Comparison of ENCODE assay signal across 8 cellular contexts in genomic region chr10:125719173-125720001, GRCh38. TPM values are rescaled to one million over a fixed set of nuclear protein-coding genes. Genes with fewer than 3 reads are reported as not detected.
DNase-seq lines count a peak whose midpoint lies in the region; ATAC-seq and TF ChIP-seq lines count a peak whose summit lies in the region.

Gene EDRF1, plus strand, starts transcription at chr10:125719709. Its CDS starts 99 bp downstream, at chr10:125719808.

- DNase-seq in DMS53 treated with DMSO at 0.1 percent for 48 hours (lab: John Stamatoyannopoulos, UW; ENCODE audit: unreplicated experiment) = peak; percentile 99
- peak; percentile 98 to 100 (median 99) for DNase-seq in Peyer's patch
- DNase-seq in activated T-cell treated with anti-CD3 and anti-CD28 coated beads, Interleukin-2, amount 50 U/mL, for 48 hours = peak; percentile 99
- DNase-seq in esophagus muscularis mucosa (ENCODE audit: extremely low spot score) = peak; percentile 99
- peak; percentile 99 for DNase-seq in stimulated activated CD8-positive, alpha-beta memory T cell treated with anti-CD3 and anti-CD28 coated beads, Interleukin-7, amount 100 ng/mL, for 4 hours (ENCODE audit: low read depth in 2 of 2)

- intact Hi-C loops in esophagus muscularis mucosa (cut with DNase I) = no loop called here

- H2AFZ ChIP-seq in KMS-11 (ENCODE audit: low read depth) = peak within 1 kb of the TSS; percentile 89

- H3K4me3 ChIP-seq in KMS-11 (IDR thresholded peaks at IDR 0.05; ENCODE audit: insufficient read depth, low read depth, low read length) = no peak within 1 kb of the TSS
- peak within 1 kb of the TSS; percentile 72 to 87 (median 82) for H3K4me3 ChIP-seq in Peyer's patch
- H3K4me3 ChIP-seq in esophagus muscularis mucosa = peak within 1 kb of the TSS; percentile 78 to 91 (median 84)
- H3K4me3 ChIP-seq in muscle layer of duodenum (ENCODE audit: low read depth in 1 of 2, low read length in 2 of 2) = peak within 1 kb of the TSS; percentile 88 to 99

- TF ChIP-seq CTCF in KMS-11 (conservative IDR thresholded peaks at IDR 0.05; ENCODE audit: low read depth, low read length) (no peak), Peyer's patch (IDR thresholded peaks at IDR 0.05) (peak in 1 of 6 experiments; percentile 7), esophagus muscularis mucosa (IDR thresholded peaks at IDR 0.05) (peak in 1 of 3 experiments; percentile 15)

- H3K27ac ChIP-seq in KMS-11 (peak within 1 kb of the TSS; percentile 61), Peyer's patch (peak within 1 kb of the TSS; percentile 79 to 88 (median 84)), esophagus muscularis mucosa (replicated peaks in 1 of 4) (peak within 1 kb of the TSS; percentile 85 to 94 (median 90)), muscle layer of duodenum (ENCODE audit: low read length) (peak within 1 kb of the TSS; percentile 88)

- H3K9me3 ChIP-seq in Peyer's patch (no peaks in the 10 kb centered on the region), esophagus muscularis mucosa (no peaks in the 10 kb centered on the region), muscle layer of duodenum (ENCODE audit: control insufficient read depth in 1 of 2, low read length in 2 of 2) (no peaks in the 10 kb centered on the region)

- 0 out of 2 replicates have a peak, but pooled peaks cover 6% of the 10 kb centered on the region for H3K36me3 ChIP-seq in KMS-11 (ENCODE audit: insufficient read depth)
- peaks cover 0 to 27% (median 0%) of the 10 kb centered on the region in 3 donors for H3K36me3 ChIP-seq in Peyer's patch
- peaks cover 8 to 32% (median 26%) of the 10 kb centered on the region in 4 donors for H3K36me3 ChIP-seq in esophagus muscularis mucosa
- H3K36me3 ChIP-seq in muscle layer of duodenum (ENCODE audit: control insufficient read depth in 1 of 2, insufficient read depth in 2 of 2, low read length in 2 of 2) = peaks cover 23 to 24% of the 10 kb centered on the region in 2 donors

- H3K4me1 ChIP-seq in KMS-11 (ENCODE audit: low read depth, poor library complexity, severe bottlenecking) (peaks cover 12% of the 10 kb centered on the region), Peyer's patch (peaks cover 0 to 13% (median 6%) of the 10 kb centered on the region in 4 donors), esophagus muscularis mucosa (peaks cover 15 to 31% (median 21%) of the 10 kb centered on the region in 4 donors), muscle layer of duodenum (ENCODE audit: control insufficient read depth in 1 of 2, insufficient read depth in 2 of 2, low read length in 2 of 2) (peaks cover 4 to 14% of the 10 kb centered on the region in 2 donors)

- H4K20me1 ChIP-seq in KMS-11 (ENCODE audit: insufficient read depth) = no peaks in the 10 kb centered on the region

- peak within 1 kb of the TSS; percentile 89 for H3K9ac ChIP-seq in KMS-11

- ATAC-seq in GM21737 (IDR thresholded peaks at IDR 0.05; ENCODE audit: unreplicated experiment) = peak; percentile 90

- H3K27me3 ChIP-seq in KMS-11 (ENCODE audit: insufficient read depth, low read depth) (no peaks in the 10 kb centered on the region), Peyer's patch (no peaks in the 10 kb centered on the region), esophagus muscularis mucosa (no peaks in the 10 kb centered on the region), muscle layer of duodenum (ENCODE audit: low read depth, low read length) (no peaks in the 10 kb centered on the region)

- peaks cover 18% of the 10 kb centered on the region for H3K79me2 ChIP-seq in KMS-11 (ENCODE audit: insufficient read depth, low read depth)

- peak; percentile 85 to 87 for TF ChIP-seq POLR2A in Peyer's patch (IDR thresholded peaks at IDR 0.05)
- no peak for TF ChIP-seq POLR2A in esophagus muscularis mucosa (IDR thresholded peaks at IDR 0.05; ENCODE audit: low read depth)

- H3K4me2 ChIP-seq in KMS-11 = peak within 1 kb of the TSS; percentile 85

- TF ChIP-seq EP300 in esophagus muscularis mucosa (IDR thresholded peaks at IDR 0.05) = no peak

- WGBS in esophagus muscularis mucosa = 0% methylated on average over 23 of the region's 72 CpGs

RNA-seq across cellular contexts. Expression of gene EDRF1, which starts in this region (rescaled TPM):
- total RNA-seq in Peyer's patch (10 to 100 TPM; 24.3 to 60.2 (median 36.5) TPM), esophagus muscularis mucosa (10 to 100 TPM in 3 of 4 donors, 1 to 10 TPM in 1; 9.9 to 17.4 (median 13.3) TPM)
